In the genomic region with DNA sequence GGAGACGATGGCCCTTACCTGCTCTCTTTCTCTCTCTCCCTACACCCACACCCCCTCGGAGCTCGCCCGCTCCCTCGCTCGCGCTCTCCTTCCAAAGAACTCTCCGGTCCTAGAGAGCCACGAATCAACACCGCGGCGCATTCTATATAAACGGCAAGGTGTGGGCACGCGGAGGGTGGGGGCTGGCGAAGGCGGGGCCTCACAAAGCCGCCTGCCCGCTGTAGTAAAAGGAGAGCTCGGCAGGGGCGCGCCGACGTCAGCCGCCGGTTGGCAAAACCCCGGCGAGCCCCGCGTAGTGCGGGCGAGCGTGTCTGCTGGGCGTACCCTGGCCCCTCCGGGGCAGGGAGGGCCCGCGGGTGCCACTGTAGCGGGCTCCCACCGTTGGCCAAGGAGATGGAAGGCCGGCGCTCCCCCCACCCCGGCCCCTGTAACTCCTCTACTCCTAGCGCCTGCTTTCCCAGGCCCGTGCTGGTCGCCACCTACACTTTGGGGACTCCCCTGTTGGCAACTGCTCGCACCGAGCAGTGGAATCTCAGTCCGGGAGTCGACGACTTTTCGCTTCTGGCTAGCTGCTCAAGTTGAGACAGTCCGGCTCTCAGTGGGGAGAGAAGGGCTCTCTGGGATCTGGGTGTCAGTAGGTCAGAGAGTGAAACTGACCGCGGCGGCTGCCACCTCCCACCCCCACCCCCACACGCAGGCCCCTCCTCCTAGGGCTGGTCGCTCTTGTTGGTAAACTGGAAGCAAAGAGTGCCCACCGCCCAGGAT, we compare ENCODE assay signal across 7 cellular contexts.
DNase-seq lines count a peak whose midpoint lies in the region; ATAC-seq, FAIRE-seq and TF ChIP-seq lines count a peak whose summit lies in the region.

No MANE protein-coding gene starts in this region.

- no peak overlapping the region for H2AFZ ChIP-seq in H1 (ENCODE audit: low read length)

- peak overlapping the region; percentile 68 to 79 for H3K4me2 ChIP-seq in H1 (ENCODE audit: insufficient read depth in 1 of 2, low read depth in 2 of 2, low read length in 2 of 2)

- no peak overlapping the region for H4K91ac ChIP-seq in H1 (replicated peaks; ENCODE audit: insufficient read length, low read length)

- H3K27ac ChIP-seq in H1 (ENCODE audit: low read depth, low read length) (no peak overlapping the region), muscle layer of colon (ENCODE audit: low read depth, low read length) (no peak overlapping the region)

- H3K79me1 ChIP-seq in H1 (ENCODE audit: low read depth, low read length): no peaks in the 10 kb centered on the region

- H3K79me2 ChIP-seq in H1 (ENCODE audit: control insufficient read depth in 1 of 2, insufficient read depth in 2 of 2, low read length in 2 of 2): no peaks in the 10 kb centered on the region

- TF ChIP-seq CTCF in H1 (IDR thresholded peaks at IDR 0.05; ENCODE audit: control extremely low read depth in 1 of 3, insufficient read depth in 1 of 3, low read depth in 1 of 3, low read length in 3 of 3): no peak

- H3K4me3 ChIP-seq in H1 (ENCODE audit: extremely low read depth in 1 of 4, insufficient read depth in 2 of 4, low read depth in 3 of 4, low read length in 4 of 4) (peak overlapping the region; percentile 29 to 65 (median 38)), muscle layer of colon (ENCODE audit: low read depth in 1 of 2, low read length in 2 of 2) (peak overlapping the region; percentile 35 to 42)

- no peak overlapping the region for H2BK120ac ChIP-seq in H1 (replicated peaks; ENCODE audit: low read depth, low read length)

- H3K18ac ChIP-seq in H1 (ENCODE audit: extremely low read depth, low read length): no peak overlapping the region; the same call in 1 of the 2 replicates

- peaks cover 6% of the 10 kb centered on the region; the same call in 1 of the 2 replicates for H3K23me2 ChIP-seq in H1 (ENCODE audit: low read depth, low read length)

- no peak overlapping the region for H3K56ac ChIP-seq in H1 (replicated peaks; ENCODE audit: insufficient read length, low read depth, low read length)

- no peak overlapping the region for H2BK5ac ChIP-seq in H1 (ENCODE audit: low read depth, low read length)

- no peak for TF ChIP-seq EP300 in H1 (IDR thresholded peaks at IDR 0.05; ENCODE audit: borderline replicate concordance in 1 of 2, low read depth in 2 of 2, low read length in 2 of 2)

- no peak overlapping the region for H3K4ac ChIP-seq in H1 (replicated peaks; ENCODE audit: insufficient read length, low read depth, low read length)

- H3K9me3 ChIP-seq in H1 (ENCODE audit: insufficient read depth in 2 of 2, low read depth in 1 of 2, low read length in 1 of 2) (no peaks in the 10 kb centered on the region), muscle layer of colon (ENCODE audit: low read length) (no peaks in the 10 kb centered on the region)

- TF ChIP-seq RAD21 in H1 (IDR thresholded peaks at IDR 0.05 in 1 of 2, conservative IDR thresholded peaks at IDR 0.05 in 1 of 2; ENCODE audit: low read depth in 2 of 2, low read length in 2 of 2): no peak

- no peak overlapping the region for H4K5ac ChIP-seq in H1 (ENCODE audit: insufficient read length, low read depth, low read length)

- H4K20me1 ChIP-seq in H1 (replicated peaks in 1 of 2; ENCODE audit: control insufficient read depth in 1 of 2, insufficient read depth in 2 of 2, low read length in 2 of 2): peaks cover 0 to 2% of the 10 kb centered on the region in 2 experiments

- H3K14ac ChIP-seq in H1 (ENCODE audit: insufficient read length): no peak overlapping the region

- ATAC-seq in GM18909 (IDR thresholded peaks at IDR 0.05; ENCODE audit: poor library complexity, unreplicated experiment) (peak; percentile 58), GM21825 (IDR thresholded peaks at IDR 0.05; ENCODE audit: unreplicated experiment) (no peak)

- peaks cover 18 to 63% (median 49%) of the 10 kb centered on the region in 4 experiments for H3K27me3 ChIP-seq in H1 (replicated peaks in 1 of 4; ENCODE audit: control insufficient read depth in 3 of 4, extremely low read depth in 1 of 4, insufficient read depth in 3 of 4, low read length in 3 of 4)
- peaks cover 5 to 30% of the 10 kb centered on the region in 2 donors for H3K27me3 ChIP-seq in muscle layer of colon (ENCODE audit: control insufficient read depth in 1 of 2, insufficient read depth in 2 of 2, low read length in 2 of 2)

- H4K8ac ChIP-seq in H1 (ENCODE audit: extremely low read depth, insufficient read depth, low read length): no peak overlapping the region

- POLR2A ChIA-PET in H1 (lab: Charles Lee; ENCODE audit: partially characterized antibody): interaction anchor here (2.9 kb wide), 1 partner anchor 10 kb away, joined by 9 read pairs; no protein-coding TSS in a partner anchor

- CTCF ChIA-PET in H1 (lab: Charles Lee; ENCODE audit: partially characterized antibody): no interaction called here

- H3K36me3 ChIP-seq in H1 (ENCODE audit: control insufficient read depth in 2 of 4, insufficient read depth in 4 of 4, low read length in 3 of 4): no peaks in the 10 kb centered on the region
- H3K36me3 ChIP-seq in muscle layer of colon (ENCODE audit: insufficient read depth, low read length): no peaks in the 10 kb centered on the region

- no peak for FAIRE-seq in H1 (lab: Jason Lieb, UNC)

- no peak overlapping the region for H2BK15ac ChIP-seq in H1 (ENCODE audit: low read length)

- no peak overlapping the region for H2BK20ac ChIP-seq in H1 (ENCODE audit: low read length)

- peak; percentile 78 for DNase-seq in NCI-H748 (lab: John Stamatoyannopoulos, UW; ENCODE audit: unreplicated experiment)
- peak in 1 of 2 experiments; percentile 57 for DNase-seq in H1 (ENCODE audit: low read depth in 1 of 2, low spot score in 2 of 2)
- DNase-seq in NCI-H2029 treated with DMSO at 0.1 percent for 48 hours (lab: John Stamatoyannopoulos, UW): no peak
- no peak for DNase-seq in occipital lobe (lab: John Stamatoyannopoulos, UW)

- H2AK5ac ChIP-seq in H1 (ENCODE audit: low read depth, low read length): no peak overlapping the region

- 0% methylated on average over 1 of the region's 58 CpGs; no CpG with 5 or more reads in 1 of the 2 experiments for WGBS in H1 (ENCODE audit: extremely low coverage in 1 of 2, insufficient coverage in 1 of 2, insufficient read length in 1 of 2, insufficient replicate concordance in 2 of 2, low coverage in 1 of 2, low lambda C conversion rate in 2 of 2, missing lambda C conversion rate in 1 of 2), 2 experiments

- H2BK12ac ChIP-seq in H1 (ENCODE audit: low read depth, low read length): no peak overlapping the region

- H3K23ac ChIP-seq in H1 (ENCODE audit: insufficient read length): no peak overlapping the region

- H3K4me1 ChIP-seq in H1 (replicated peaks in 1 of 4; ENCODE audit: control insufficient read depth in 3 of 4, insufficient read depth in 4 of 4, low read length in 3 of 4): 0 out of 7 replicates have a peak, but pooled peaks cover 0 to 2% (median 0%) of the 10 kb centered on the region in 4 experiments
- no peaks in the 10 kb centered on the region for H3K4me1 ChIP-seq in muscle layer of colon (ENCODE audit: insufficient read depth, low read length)

- peak in 1 of 2 experiments; percentile 9; a peak in 1 of 3 replicates for TF ChIP-seq POLR2A in H1 (IDR thresholded peaks at IDR 0.05; ENCODE audit: control extremely low read depth in 1 of 2, low read depth in 2 of 2, low read length in 2 of 2)

- H3K9ac ChIP-seq in H1 (replicated peaks in 1 of 4; ENCODE audit: extremely low read depth in 1 of 4, low read depth in 3 of 4, low read length in 3 of 4) (no peak overlapping the region), muscle layer of colon (ENCODE audit: low read length) (no peak overlapping the region)

TF ChIP-seq in H1, 55 proteins besides CTCF, POLR2A, EP300 and RAD21:
- TF ChIP-seq TCF12 (IDR thresholded peaks at IDR 0.05; ENCODE audit: low read depth, low read length): no peak
- peak; percentile 60 for TF ChIP-seq MAX (IDR thresholded peaks at IDR 0.05)
- peak; percentile 32; the same call in 1 of the 2 replicates for TF ChIP-seq TAF1 (IDR thresholded peaks at IDR 0.05; ENCODE audit: low read depth, low read length)
- TF ChIP-seq, protein P1, sequence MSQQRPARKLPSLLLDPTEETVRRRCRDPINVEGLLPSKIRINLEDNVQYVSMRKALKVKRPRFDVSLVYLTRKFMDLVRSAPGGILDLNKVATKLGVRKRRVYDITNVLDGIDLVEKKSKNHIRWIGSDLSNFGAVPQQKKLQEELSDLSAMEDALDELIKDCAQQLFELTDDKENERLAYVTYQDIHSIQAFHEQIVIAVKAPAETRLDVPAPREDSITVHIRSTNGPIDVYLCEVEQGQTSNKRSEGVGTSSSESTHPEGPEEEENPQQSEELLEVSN (IDR thresholded peaks at IDR 0.05): peak; percentile 62
- no peak for TF ChIP-seq SIRT6 (IDR thresholded peaks at IDR 0.05; ENCODE audit: low read length)
